ENCODE assay signal across 16 cellular contexts in the genomic region with DNA sequence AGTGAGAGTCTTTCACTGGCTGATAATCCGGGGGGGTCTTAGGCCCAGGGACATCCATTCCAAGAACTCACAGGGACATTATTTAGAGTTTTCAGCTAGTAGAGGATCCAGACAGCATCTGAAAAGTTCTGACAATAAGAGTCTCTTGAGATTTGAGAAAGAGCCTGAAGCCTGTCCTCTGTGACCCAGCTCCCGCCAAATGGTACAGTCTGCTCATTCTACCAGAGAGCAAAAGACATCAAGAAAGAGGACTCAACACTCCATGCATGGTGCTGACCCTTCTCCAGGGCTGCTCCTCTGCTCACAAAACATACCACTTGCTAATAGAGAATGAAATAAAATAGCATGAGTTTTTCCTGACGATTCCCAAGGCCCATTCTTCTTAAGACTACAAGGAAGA.
"Had no signal": no experiment of that assay in that cellular context is flagged by ENCODE, and none has a peak within 500 bp of the region (broad histone marks: within the 10 kb centered on the region; RNA-seq: fewer than 3 reads in every experiment).

No MANE protein-coding gene starts in this region.

- H3K9me3 ChIP-seq: colonic mucosa, esophagus muscularis mucosa, gastroesophageal sphincter, left lung, lower lobe of right lung, mucosa of descending colon had no signal

- H3K4me1 ChIP-seq: colonic mucosa, esophagus muscularis mucosa, foreskin keratinocyte, gastroesophageal sphincter, left lung, lower lobe of right lung had no signal

- H3K4me3 ChIP-seq: colonic mucosa, esophagus muscularis mucosa, gastroesophageal sphincter, left lung, lower lobe of right lung, mucosa of descending colon had no signal

- H3K27me3 ChIP-seq: colonic mucosa, esophagus muscularis mucosa, gastroesophageal sphincter, left lung had no signal

- H3K36me3 ChIP-seq: colonic mucosa, esophagus muscularis mucosa, gastroesophageal sphincter, left lung, lower lobe of right lung had no signal

- H3K27ac ChIP-seq: colonic mucosa, esophagus muscularis mucosa, foreskin keratinocyte, gastroesophageal sphincter, left lung, lower lobe of right lung had no signal

- ATAC-seq: effector memory CD8-positive, alpha-beta T cell; foreskin keratinocyte; gastroesophageal sphincter; left lung; lower lobe of right lung; mucosa of descending colon had no signal

- DNase-seq: cerebellar nuclear complex; colonic mucosa; cortex of kidney; effector CD8-positive, alpha-beta T cell; effector memory CD8-positive, alpha-beta T cell; endodermal cell; hippocampal formation; left cardiac atrium; left lung; lower lobe of right lung; mesenchymal stem cell; mucosa of descending colon; naive B cell had no signal
